Comparison of ENCODE assay signal across 23 cellular contexts in genomic region chr11:10895285-10895684, GRCh38.
"Had no signal": no experiment of that assay in that cellular context is flagged by ENCODE, and none has a peak within 500 bp of the region (broad histone marks: within the 10 kb centered on the region; RNA-seq: fewer than 3 reads in every experiment).

No MANE protein-coding gene starts in this region.

- H3K9me3 ChIP-seq: esophagus squamous epithelium, lower lobe of right lung, right lobe of liver, tibial artery had no signal

- H3K27me3 ChIP-seq: esophagus squamous epithelium, heart right ventricle, right lobe of liver, stomach, tibial artery had no signal

- H3K36me3 Mint-ChIP-seq: activated naive CD8-positive, alpha-beta T cell; natural killer cell treated with Interleukin-12 subunit alpha and Interleukin-12 subunit beta and Interleukin-15 and Interleukin-18, amount 100 ng/mL, for 72 hours had no signal

- DNase-seq: activated CD4-positive, alpha-beta T cell treated with anti-CD3 and anti-CD28 coated beads for 36 hours; activated CD4-positive, CD25-positive, alpha-beta regulatory T cell; activated naive CD4-positive, alpha-beta T cell; activated T-cell treated with anti-CD3 and anti-CD28 coated beads for 4 hours; activated T-cell treated with anti-CD3 and anti-CD28 coated beads, Interleukin-2, amount 50 U/mL, for 72 hours; anterior cingulate cortex; effector CD8-positive, alpha-beta T cell; esophagus squamous epithelium; heart right ventricle; kidney glomerular epithelial cell; lower lobe of right lung; mucosa of descending colon; right lobe of liver; stimulated activated CD4-positive, alpha-beta T cell treated with anti-CD3 and anti-CD28 coated beads, Interleukin-1b, Interleukin-23, amount 100 ng/mL, for 48 hours; stimulated activated CD4-positive, alpha-beta T cell treated with anti-CD3 and anti-CD28 coated beads, Interleukin-4, amount 100 ng/mL, for 4 hours; stimulated activated CD8-positive, alpha-beta memory T cell treated with anti-CD3 and anti-CD28 coated beads, Interleukin-4, amount 100 ng/mL, for 48 hours; stomach; tibial artery had no signal

- H3K4me2 ChIP-seq: smooth muscle cell had no signal

- H3K9me3 Mint-ChIP-seq: natural killer cell treated with Interleukin-12 subunit alpha and Interleukin-12 subunit beta and Interleukin-15 and Interleukin-18, amount 100 ng/mL, for 72 hours had no signal

- H3K27ac Mint-ChIP-seq: activated CD4-positive, alpha-beta T cell treated with anti-CD3 and anti-CD28 coated beads for 36 hours; activated naive CD8-positive, alpha-beta T cell; activated T-cell treated with anti-CD3 and anti-CD28 coated beads, Interleukin-2, amount 50 U/mL, for 72 hours; natural killer cell treated with Interleukin-12 subunit alpha and Interleukin-12 subunit beta and Interleukin-15 and Interleukin-18, amount 100 ng/mL, for 72 hours; stimulated activated memory B cell treated with anti-CD40 and anti-IgM and Interleukin-4, amounts not matched to agents 10 μg/mL and 1 μg/mL and 100 μg/mL, for 72 hours had no signal

- H3K27me3 Mint-ChIP-seq: activated CD4-positive, alpha-beta T cell treated with anti-CD3 and anti-CD28 coated beads for 36 hours; activated naive CD8-positive, alpha-beta T cell; stimulated activated memory B cell treated with anti-CD40 and anti-IgM and Interleukin-4, amounts not matched to agents 10 μg/mL and 1 μg/mL and 100 μg/mL, for 72 hours had no signal

- H3K4me3 Mint-ChIP-seq: activated CD4-positive, alpha-beta T cell treated with anti-CD3 and anti-CD28 coated beads for 36 hours; activated naive CD8-positive, alpha-beta T cell; activated T-cell treated with anti-CD3 and anti-CD28 coated beads, Interleukin-2, amount 50 U/mL, for 72 hours; natural killer cell treated with Interleukin-12 subunit alpha and Interleukin-12 subunit beta and Interleukin-15 and Interleukin-18, amount 100 ng/mL, for 72 hours; stimulated activated memory B cell treated with anti-CD40 and anti-IgM and Interleukin-4, amounts not matched to agents 10 μg/mL and 1 μg/mL and 100 μg/mL, for 72 hours had no signal

- H3K27ac ChIP-seq: lower lobe of right lung, right lobe of liver, stomach had no signal

- ATAC-seq: activated CD4-positive, alpha-beta T cell treated with anti-CD3 and anti-CD28 coated beads for 36 hours; activated T-cell treated with anti-CD3 and anti-CD28 coated beads, Interleukin-2, amount 50 U/mL, for 72 hours; heart right ventricle; left lobe of liver; lower lobe of right lung; mucosa of descending colon; natural killer cell treated with Interleukin-12 subunit alpha and Interleukin-12 subunit beta and Interleukin-15 and Interleukin-18, amount 100 ng/mL, for 72 hours; right lobe of liver; stimulated activated memory B cell treated with anti-CD40 and anti-IgM and Interleukin-4, amounts not matched to agents 10 μg/mL and 1 μg/mL and 100 μg/mL, for 72 hours had no signal

- H3K36me3 ChIP-seq: esophagus squamous epithelium, heart right ventricle, lower lobe of right lung, right lobe of liver, stomach, tibial artery had no signal

- H3K4me3 ChIP-seq: esophagus squamous epithelium, heart right ventricle, lower lobe of right lung, mucosa of descending colon, right lobe of liver, smooth muscle cell, stomach, tibial artery had no signal
